In the genomic region with DNA sequence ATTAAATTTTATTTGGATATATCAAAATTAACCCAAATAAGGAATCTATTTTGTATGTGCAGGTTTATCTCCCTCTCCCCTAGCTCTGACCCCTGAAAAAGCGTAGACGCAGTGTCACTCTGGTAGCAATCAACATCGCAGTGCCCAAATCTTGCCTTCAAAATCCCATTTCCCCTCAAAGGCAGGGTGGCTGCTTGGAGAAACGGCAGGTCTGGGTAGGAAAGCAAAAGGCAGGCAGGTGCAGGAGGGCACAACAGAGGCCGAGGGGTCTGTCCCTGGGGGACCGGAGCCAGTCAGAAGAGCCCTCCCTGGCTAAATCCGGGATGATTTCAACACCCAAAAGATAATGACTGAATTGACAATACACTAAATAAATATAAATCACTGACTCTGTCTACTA, we compare ENCODE assay signal across 26 cellular contexts.
"Had no signal": no experiment of that assay in that cellular context is flagged by ENCODE, and none has a peak within 500 bp of the region (broad histone marks: within the 10 kb centered on the region; RNA-seq: fewer than 3 reads in every experiment).

No MANE protein-coding gene starts in this region.

- H3K27ac ChIP-seq: ascending aorta, cardiac muscle cell, SJCRH30 had no signal

- H3K4me3 Mint-ChIP-seq: activated CD8-positive, alpha-beta T cell treated with anti-CD3 and anti-CD28 coated beads for 36 hours; activated T-cell treated with anti-CD3 and anti-CD28 coated beads, Interleukin-2, amount 50 U/mL, for 24 hours; central memory CD8-positive, alpha-beta T cell; T-helper 1 cell treated with Interleukin-12 subunit alpha and Interleukin-12 subunit beta and Interleukin-4 antibody, amounts not matched to agents 30 μg/mL and 1 μg/mL, for 36 hours had no signal

- H3K4me3 ChIP-seq: ascending aorta, cardiac muscle cell, SJCRH30 had no signal

- H3K9me3 Mint-ChIP-seq: activated CD8-positive, alpha-beta T cell treated with anti-CD3 and anti-CD28 coated beads for 36 hours; activated naive CD4-positive, alpha-beta T cell treated with anti-CD3 and anti-CD28 coated beads, Interleukin-2, amount 50 U/mL, for 24 hours; central memory CD8-positive, alpha-beta T cell had no signal

- H3K9ac ChIP-seq: SK-N-SH had no signal

- H3K27me3 Mint-ChIP-seq: activated CD4-positive, alpha-beta T cell treated with anti-CD3 and anti-CD28 coated beads, Interleukin-2, amount 10 ng/mL, durations not matched to agents 24 days and 14 days; activated CD8-positive, alpha-beta T cell treated with anti-CD3 and anti-CD28 coated beads for 36 hours; activated naive CD4-positive, alpha-beta T cell treated with anti-CD3 and anti-CD28 coated beads, Interleukin-2, amount 50 U/mL, for 24 hours; activated naive CD8-positive, alpha-beta T cell treated with anti-CD3 and anti-CD28 coated beads, Interleukin-2, amount 10 ng/mL, durations not matched to agents 7 days and 5 days; activated T-cell treated with anti-CD3 and anti-CD28 coated beads, Interleukin-2, amount 50 U/mL, for 24 hours; central memory CD8-positive, alpha-beta T cell had no signal

- H3K4me1 ChIP-seq: ascending aorta, SJCRH30 had no signal

- DNase-seq: activated CD4-positive, alpha-beta T cell treated with anti-CD3 and anti-CD28 coated beads, Interleukin-2, amount 10 ng/mL, durations not matched to agents 24 days and 14 days; activated CD4-positive, alpha-beta T cell treated with anti-CD3 and anti-CD28 coated beads, Interleukin-2, amount 50 U/mL, for 4 hours; activated CD8-positive, alpha-beta T cell treated with anti-CD3 and anti-CD28 coated beads for 36 hours; activated gamma-delta T cell; activated naive CD4-positive, alpha-beta T cell treated with Interleukin-2 at 50 U/mL for 16 hours; activated naive CD8-positive, alpha-beta T cell treated with anti-CD3 and anti-CD28 coated beads, Interleukin-2, amount 10 ng/mL, durations not matched to agents 7 days and 5 days; activated T-cell treated with anti-CD3 and anti-CD28 coated beads, Interleukin-2, amount 50 U/mL, for 24 hours; amygdala; NCI-H1105; NCI-H1417 treated with DMSO at 0.1 percent for 48 hours; NCI-H187 treated with DMSO at 0.1 percent for 48 hours; NCI-H2081; NCI-H2171 treated with DMSO at 0.1 percent for 48 hours; NCI-H2227 treated with DMSO at 0.1 percent for 48 hours; NCI-H446; NCI-H524 treated with DMSO at 0.1 percent for 48 hours; SHP77; SJCRH30; SK-N-SH had no signal

- H3K27me3 ChIP-seq: ascending aorta, cardiac muscle cell, SJCRH30 had no signal

- ATAC-seq: activated CD8-positive, alpha-beta T cell treated with anti-CD3 and anti-CD28 coated beads for 36 hours; Panc1 had no signal

- H3K4me2 ChIP-seq: SK-N-SH had no signal

- H3K27ac Mint-ChIP-seq: activated T-helper 2 cell treated with anti-CD3 and anti-CD28 coated beads, Interferon-gamma antibody, Interleukin-2, Interleukin-4, amounts not matched to agents 10 μg/mL and 5 μg/mL and 100 μg/mL, durations not matched to agents 14 hours and 24 hours and 36 hours had no signal
